In genomic region chr15:45200799-45201556, GRCh38 we compare ENCODE assay signal across 8 cellular contexts. TPM values are rescaled to one million over a fixed set of nuclear protein-coding genes. Genes with fewer than 3 reads are reported as not detected.
DNase-seq lines count a peak whose midpoint lies in the region; ATAC-seq, FAIRE-seq and TF ChIP-seq lines count a peak whose summit lies in the region.

No MANE protein-coding gene starts in this region.

- CTCF ChIA-PET in WTC11 (lab: Charles Lee), result interaction anchor here (0.8 to 9.5 kb wide), 10 partner anchors 13 to 256 kb away, joined by 3 to 156 read pairs (median 4); partner anchors contain the start of gene SHF

- H2AFZ ChIP-seq in keratinocyte (ENCODE audit: control insufficient read depth, low read length), result peak overlapping the region; percentile 98

- H3K4me1 Mint-ChIP-seq in WTC11, result peaks cover 4% of the 10 kb centered on the region
- H3K4me1 Mint-ChIP-seq in chondrocyte (ENCODE audit: low read depth), result peaks cover 9% of the 10 kb centered on the region

- H3K36me3 ChIP-seq in keratinocyte (ENCODE audit: control insufficient read depth in 2 of 2, extremely low read depth in 1 of 2, insufficient read depth in 2 of 2, low read length in 2 of 2), result no peaks in the 10 kb centered on the region

- dilution Hi-C loops in keratinocyte (cut with MboI; ENCODE audit: extremely low pct_ligation_motif_present, low sequenced_read_pairs), result loop anchor here (25.0 kb wide), 2 partner anchors 111 to 186 kb away; partner anchors contain the start of gene GATM

- no peaks in the 10 kb centered on the region for H3K79me2 ChIP-seq in keratinocyte (ENCODE audit: control insufficient read depth, insufficient read depth, low read length)

- peak; percentile 20 for ATAC-seq in HG02642 (IDR thresholded peaks at IDR 0.05; ENCODE audit: poor library complexity, unreplicated experiment)
- ATAC-seq in WTC11, result peak; percentile 8

- H3K27ac Mint-ChIP-seq in WTC11 (no peak overlapping the region), chondrocyte (ENCODE audit: unreplicated experiment) (no peak overlapping the region)

- H3K27ac ChIP-seq in keratinocyte (ENCODE audit: control insufficient read depth, insufficient read depth, low read length), result peak overlapping the region; percentile 87

- H3K4me3 ChIP-seq in cardiac fibroblast (replicated peaks in 1 of 2; ENCODE audit: low read depth in 2 of 2, low read length in 2 of 2), result peak overlapping the region; percentile 44 to 83
- H3K4me3 ChIP-seq in keratinocyte (ENCODE audit: control insufficient read depth in 2 of 3, extremely low read depth in 1 of 3, insufficient read depth in 2 of 3, low read depth in 1 of 3, low read length in 3 of 3), result peak overlapping the region; percentile 69 to 90 (median 89)

- no peaks in the 10 kb centered on the region for H3K9me1 ChIP-seq in keratinocyte (ENCODE audit: control insufficient read depth, extremely low read depth, insufficient read depth, low read length)

- H3K9me3 ChIP-seq in keratinocyte (ENCODE audit: control insufficient read depth, low read depth, low read length), result no peaks in the 10 kb centered on the region

- H3K4me1 ChIP-seq in keratinocyte (ENCODE audit: control insufficient read depth, extremely low read depth, insufficient read depth, low read length), result peaks cover 8% of the 10 kb centered on the region

- H3K4me2 ChIP-seq in keratinocyte (ENCODE audit: control insufficient read depth, extremely low read depth, insufficient read depth, low read depth, low read length), result peak overlapping the region; percentile 98

- H3K36me3 Mint-ChIP-seq in WTC11 (no peaks in the 10 kb centered on the region), chondrocyte (ENCODE audit: low read depth) (no peaks in the 10 kb centered on the region)

- POLR2A ChIA-PET in WTC11 (lab: Charles Lee), result interaction anchor here (1.0 to 1.8 kb wide), 4 partner anchors 13 to 38 kb away, joined by 4 to 6 read pairs (median 4); partner anchors contain the start of gene SHF

- H3K9me3 Mint-ChIP-seq in WTC11 (no peaks in the 10 kb centered on the region), chondrocyte (ENCODE audit: low read depth) (no peaks in the 10 kb centered on the region)

- DNase-seq in DMS 273 treated with DMSO at 0.1 percent for 48 hours (lab: John Stamatoyannopoulos, UW) (peak; percentile 31), NCI-H2196 (lab: John Stamatoyannopoulos, UW; ENCODE audit: unreplicated experiment) (peak; percentile 23), WTC11 (ENCODE audit: low spot score) (peak; percentile 93), cardiac fibroblast (ENCODE audit: low read depth in 2 of 2) (peak; percentile 81 to 93), keratinocyte (ENCODE audit: low read depth, low spot score) (peak; percentile 81), chondrocyte (ENCODE audit: low spot score) (no peak)
- DNase-seq in stimulated activated CD4-positive, alpha-beta T cell treated with anti-CD3 and anti-CD28 coated beads, Interleukin-12 subunit alpha, Interleukin-12 subunit beta, amount 100 ng/mL, for 4 hours, result peak; percentile 90

- TF ChIP-seq CTCF in WTC11 (IDR thresholded peaks at IDR 0.05) (no peak), cardiac fibroblast (IDR thresholded peaks at IDR 0.05; ENCODE audit: low read depth, low read length) (no peak), keratinocyte (optimal IDR thresholded peaks at IDR 0.05 in 1 of 3, IDR thresholded peaks at IDR 0.05 in 1 of 3, conservative IDR thresholded peaks at IDR 0.05 in 1 of 3; ENCODE audit: extremely low read depth in 1 of 3, insufficient read depth in 2 of 3, low read length in 3 of 3) (no peak), chondrocyte (IDR thresholded peaks at IDR 0.05) (no peak)

- peaks cover 7% of the 10 kb centered on the region for H3K27me3 Mint-ChIP-seq in WTC11 (ENCODE audit: low read depth)
- H3K27me3 Mint-ChIP-seq in chondrocyte (ENCODE audit: low read depth), result no peaks in the 10 kb centered on the region

- peak overlapping the region; percentile 86 for H3K9ac ChIP-seq in keratinocyte (ENCODE audit: control insufficient read depth, extremely low read depth, insufficient read depth, low read length)

- H4K20me1 ChIP-seq in keratinocyte (ENCODE audit: control insufficient read depth, extremely low read depth, insufficient read depth, low read length), result no peaks in the 10 kb centered on the region

- no peaks in the 10 kb centered on the region for H3K27me3 ChIP-seq in keratinocyte (ENCODE audit: control insufficient read depth, extremely low read depth, insufficient read depth, low read length)

- FAIRE-seq in keratinocyte (lab: Jason Lieb, UNC), result no peak

- H3K4me3 Mint-ChIP-seq in WTC11, result no peak overlapping the region
- H3K4me3 Mint-ChIP-seq in chondrocyte (ENCODE audit: unreplicated experiment), result no peak overlapping the region

TF ChIP-seq in WTC11, 78 proteins besides CTCF, POLR2A, EP300 and RAD21 (continues in another document):
- TF ChIP-seq ZNF219 (CRISPR knock-in tag; IDR thresholded peaks at IDR 0.05; ENCODE audit: borderline replicate concordance) (0 out of 2 replicates have a peak, but pooled peaks have one; percentile 21), CBFB (CRISPR knock-in tag; IDR thresholded peaks at IDR 0.05; ENCODE audit: low read depth) (no peak), HMGXB4 (CRISPR knock-in tag; IDR thresholded peaks at IDR 0.05) (peak; percentile 86; the same call in 1 of the 2 replicates), JUN (CRISPR knock-in tag; IDR thresholded peaks at IDR 0.05) (peak; percentile 75; the same call in 1 of the 2 replicates), SP1 (CRISPR knock-in tag; conservative IDR thresholded peaks at IDR 0.05) (0 out of 2 replicates have a peak, but pooled peaks have one; percentile 20), RELA (CRISPR knock-in tag; IDR thresholded peaks at IDR 0.05; ENCODE audit: borderline replicate concordance) (no peak), NR2C2 (CRISPR knock-in tag; IDR thresholded peaks at IDR 0.05) (no peak), HMGA2 (CRISPR knock-in tag; IDR thresholded peaks at IDR 0.05) (no peak), TEAD1 (CRISPR knock-in tag; IDR thresholded peaks at IDR 0.05) (peak; percentile 62; the same call in 1 of the 2 replicates)

RNA-seq across cellular contexts. Expression of gene SHF, which starts 13.2 kb away (rescaled TPM):
- total RNA-seq in WTC11 (2021), result 30.6 to 33.1 TPM (median 31.0 TPM) in 3 replicates
- polyA plus RNA-seq in keratinocyte, result 0.24 to 0.57 TPM (median 0.26 TPM) in 3 replicates
- polyA plus RNA-seq in keratinocyte (2011; ENCODE audit: low read depth), result 2.0 TPM
- 0.30 and 0.35 TPM in 2 replicates for polyA plus RNA-seq in keratinocyte (2011; cell fraction: cytosol; rRNA removed)
- 0.55 and 0.59 TPM in 2 replicates for polyA plus RNA-seq in keratinocyte (2011; cell fraction: nucleus; rRNA removed)
- 0.30 and 8.9 TPM in 2 replicates for polyA plus RNA-seq in keratinocyte (2012; ENCODE audit: low replicate concordance)
- 0.63 TPM in 1 of 3 replicates, not detected in the others for polyA minus RNA-seq in keratinocyte
- not detected for polyA minus RNA-seq in keratinocyte (2011; cell fraction: cytosol; rRNA and poly(A)+ RNA removed)
- polyA minus RNA-seq in keratinocyte (2011; cell fraction: nucleus; rRNA and poly(A)+ RNA removed), result 0.53 and 0.85 TPM in 2 replicates
- 4.9 to 7.0 TPM (median 5.1 TPM) in 3 replicates for total RNA-seq in chondrocyte

RNA-seq across cellular contexts. Expression of gene SLC28A2, which starts 51.1 kb away (rescaled TPM):
- total RNA-seq in WTC11 (2021), result 0.20 TPM in 1 of 3 replicates, not detected in the others
- polyA plus RNA-seq in keratinocyte, result not detected in 3 replicates
- not detected for polyA plus RNA-seq in keratinocyte (2011; ENCODE audit: low read depth)
- polyA plus RNA-seq in keratinocyte (2011; cell fraction: cytosol; rRNA removed), result not detected in 2 replicates
- polyA plus RNA-seq in keratinocyte (2011; cell fraction: nucleus; rRNA removed), result not detected in 2 replicates
- not detected in 2 replicates for polyA plus RNA-seq in keratinocyte (2012; ENCODE audit: low replicate concordance)
- polyA minus RNA-seq in keratinocyte, result not detected in 3 replicates
- polyA minus RNA-seq in keratinocyte (2011; cell fraction: cytosol; rRNA and poly(A)+ RNA removed), result not detected
- not detected in 2 replicates for polyA minus RNA-seq in keratinocyte (2011; cell fraction: nucleus; rRNA and poly(A)+ RNA removed)
- not detected in 3 replicates for total RNA-seq in chondrocyte
